In the genomic region with DNA sequence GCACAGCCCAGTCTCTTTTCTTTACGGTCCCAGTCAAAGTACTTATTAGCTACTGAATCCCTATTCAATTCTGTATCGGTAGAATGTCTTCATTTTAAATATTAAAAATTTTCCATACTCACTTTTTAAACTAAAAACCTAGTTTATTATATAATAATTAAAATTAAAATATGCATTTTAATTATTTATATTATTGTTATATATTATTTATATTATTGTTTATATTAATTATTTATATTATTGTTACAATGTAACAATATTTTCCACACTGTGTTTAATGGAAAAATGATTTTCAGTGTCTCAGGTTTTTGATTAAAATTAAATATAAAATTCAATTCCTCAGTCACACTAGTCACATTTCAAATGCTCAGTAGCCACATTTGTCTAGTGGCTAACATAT, we compare ENCODE assay signal across 15 cellular contexts. TPM values are rescaled to one million over a fixed set of nuclear protein-coding genes. Genes with fewer than 3 reads are reported as not detected.
DNase-seq lines count a peak whose midpoint lies in the region; ATAC-seq, FAIRE-seq and TF ChIP-seq lines count a peak whose summit lies in the region.
"Had no signal": no experiment of that assay in that cellular context is flagged by ENCODE, and none has a peak within 500 bp of the region (broad histone marks: within the 10 kb centered on the region; RNA-seq: fewer than 3 reads in every experiment).

No MANE protein-coding gene starts in this region.

- ATAC-seq in psoas muscle: no peak

- TF ChIP-seq CTCF in PC-9 (conservative IDR thresholded peaks at IDR 0.05): no peak
- TF ChIP-seq CTCF in psoas muscle (IDR thresholded peaks at IDR 0.05): no peak

- H3K27me3 ChIP-seq in BLaER1 (no peaks in the 10 kb centered on the region), PC-9 (ENCODE audit: insufficient read depth, low read depth) (no peaks in the 10 kb centered on the region), psoas muscle (ENCODE audit: insufficient read depth in 3 of 3, low read length in 2 of 3) (no peaks in the 10 kb centered on the region), Karpas-422 (ENCODE audit: low read length) (no peaks in the 10 kb centered on the region)
- no peaks in the 10 kb centered on the region for H3K27me3 ChIP-seq in CD8-positive, alpha-beta memory T cell (ENCODE audit: insufficient read depth, low read length, poor library complexity, severe bottlenecking)

- H3K9me3 ChIP-seq in BLaER1 (no peaks in the 10 kb centered on the region), PC-9 (ENCODE audit: insufficient read depth, low read depth) (no peaks in the 10 kb centered on the region), psoas muscle (no peaks in the 10 kb centered on the region), Karpas-422 (ENCODE audit: low read length) (no peaks in the 10 kb centered on the region)
- H3K9me3 ChIP-seq in CD8-positive, alpha-beta memory T cell (ENCODE audit: low read length): no peaks in the 10 kb centered on the region
- H3K9me3 ChIP-seq: HAP-1 had no signal

- no peaks in the 10 kb centered on the region for H3F3A ChIP-seq in PC-9 (ENCODE audit: insufficient read depth, low read depth)

- H3K4me3 ChIP-seq in BLaER1 (no peak overlapping the region), PC-9 (no peak overlapping the region), psoas muscle (no peak overlapping the region), Karpas-422 (ENCODE audit: low read length) (no peak overlapping the region)
- no peak overlapping the region for H3K4me3 ChIP-seq in CD8-positive, alpha-beta memory T cell (ENCODE audit: low read length)
- H3K4me3 ChIP-seq: GM12878, GM23248, HAP-1 had no signal

- WGBS in psoas muscle, 3 donors: 95 to 100% (median 98%) methylated on average over 2 of the region's 2 CpGs

- H3K9me2 ChIP-seq in PC-9 (ENCODE audit: insufficient read depth) (0 out of 2 replicates have a peak, but pooled peaks cover 4% of the 10 kb centered on the region), Karpas-422 (replicated peaks; ENCODE audit: insufficient read depth, low read length) (no peaks in the 10 kb centered on the region)

- H3K9me3 Mint-ChIP-seq in CD8-positive, alpha-beta memory T cell: no peaks in the 10 kb centered on the region
- H3K9me3 Mint-ChIP-seq: CD4-positive, alpha-beta T cell had no signal

- H3K4me2 ChIP-seq in BLaER1 (peak overlapping the region; percentile 50), PC-9 (no peak overlapping the region), Karpas-422 (ENCODE audit: low read depth, low read length, poor library complexity, severe bottlenecking) (no peak overlapping the region)

- H3K27ac Mint-ChIP-seq in CD8-positive, alpha-beta memory T cell: no peak overlapping the region
- H3K27ac Mint-ChIP-seq: B cell; CD4-positive, alpha-beta T cell had no signal

- no peaks in the 10 kb centered on the region for H3K36me3 Mint-ChIP-seq in CD8-positive, alpha-beta memory T cell

- no TSS peak for BruUV-seq in PC-9 (replicated peaks; lab: Mats Ljungman, UMichigan)

- CTCF ChIA-PET in PC-9 (lab: Charles Lee): no interaction called here
- CTCF ChIA-PET in CD8-positive, alpha-beta memory T cell (lab: Charles Lee): no interaction called here

- H3K9ac ChIP-seq in BLaER1: no peak overlapping the region
- H3K9ac ChIP-seq in Karpas-422 (ENCODE audit: low read length): no peak overlapping the region
- H3K9ac ChIP-seq: GM23248 had no signal

- H3K79me2 ChIP-seq in PC-9 (ENCODE audit: low read depth): no peaks in the 10 kb centered on the region
- no peaks in the 10 kb centered on the region for H3K79me2 ChIP-seq in Karpas-422 (ENCODE audit: low read length)

- DNase-seq in PC-9 (no peak), psoas muscle (no peak), Karpas-422 (no peak), COLO829 (ENCODE audit: low spot score) (no peak)
- DNase-seq in CD8-positive, alpha-beta memory T cell: no peak
- DNase-seq: 8988T; Calu3; CD4-positive, alpha-beta T cell; GM23248 had no signal

- peaks cover 0 to 3% (median 0%) of the 10 kb centered on the region in 3 donors for H3K4me1 Mint-ChIP-seq in CD8-positive, alpha-beta memory T cell

- FAIRE-seq in endometrium (lab: Jason Lieb, UNC): peak; percentile 57

- no peaks in the 10 kb centered on the region for H3K36me3 ChIP-seq in BLaER1
- H3K36me3 ChIP-seq in PC-9 (ENCODE audit: low read depth): no peaks in the 10 kb centered on the region
- no peaks in the 10 kb centered on the region for H3K36me3 ChIP-seq in psoas muscle (ENCODE audit: insufficient read depth in 1 of 2, low read depth in 1 of 2)
- H3K36me3 ChIP-seq in CD8-positive, alpha-beta memory T cell (ENCODE audit: insufficient read depth, low read length): no peaks in the 10 kb centered on the region
- H3K36me3 ChIP-seq in Karpas-422 (ENCODE audit: insufficient read depth, low read length): no peaks in the 10 kb centered on the region
- H3K36me3 ChIP-seq: HAP-1 had no signal

- H3K4me1 ChIP-seq in BLaER1 (peaks cover 8% of the 10 kb centered on the region), PC-9 (replicated peaks; ENCODE audit: insufficient read depth) (no peaks in the 10 kb centered on the region), psoas muscle (no peaks in the 10 kb centered on the region), Karpas-422 (ENCODE audit: low read length) (no peaks in the 10 kb centered on the region)
- H3K4me1 ChIP-seq in CD8-positive, alpha-beta memory T cell (ENCODE audit: insufficient read depth, low read length): no peaks in the 10 kb centered on the region
- H3K4me1 ChIP-seq: HAP-1 had no signal

- H2AFZ ChIP-seq in PC-9 (0 out of 2 replicates have a peak overlapping the region, but pooled peaks have one; percentile 56), Karpas-422 (ENCODE audit: low read length) (no peak overlapping the region)
- H2AFZ ChIP-seq: GM23248 had no signal

- H3K27me3 Mint-ChIP-seq in CD8-positive, alpha-beta memory T cell: peaks cover 5 to 7% of the 10 kb centered on the region in 2 donors
- H3K27me3 Mint-ChIP-seq: CD4-positive, alpha-beta T cell had no signal

- intact Hi-C loops in PC-9 (cut with micrococcal nuclease; ENCODE audit: unreplicated experiment) (no loop called here), psoas muscle (cut with DNase I) (no loop called here)

- POLR2A ChIA-PET in PC-9 (lab: Charles Lee; ENCODE audit: unreplicated experiment): no interaction called here
- POLR2A ChIA-PET in CD8-positive, alpha-beta memory T cell (lab: Charles Lee): no interaction called here

- H3K27ac ChIP-seq in BLaER1 (no peak overlapping the region), PC-9 (no peak overlapping the region), psoas muscle (no peak overlapping the region), Karpas-422 (ENCODE audit: low read length) (no peak overlapping the region)
- H3K27ac ChIP-seq in CD8-positive, alpha-beta memory T cell (ENCODE audit: low read depth, low read length): no peak overlapping the region
- H3K27ac ChIP-seq: C4-2B, GM23248 had no signal

- H3K4me3 Mint-ChIP-seq in CD8-positive, alpha-beta memory T cell: no peak overlapping the region
- H3K4me3 Mint-ChIP-seq: B cell; CD4-positive, alpha-beta T cell had no signal

- H4K20me1 ChIP-seq in BLaER1 (no peaks in the 10 kb centered on the region), PC-9 (ENCODE audit: insufficient read depth) (no peaks in the 10 kb centered on the region), Karpas-422 (ENCODE audit: insufficient read depth, low read depth, low read length) (no peaks in the 10 kb centered on the region)

RNA-seq across cellular contexts. Expression of a gene that starts 18.2 kb away (rescaled TPM):
- total RNA-seq in PC-9 (2021): 22.8 and 26.7 TPM in 2 replicates
- 10 to 100 TPM; 28.5 to 55.1 (median 32.0) TPM for total RNA-seq in psoas muscle
- polyA plus RNA-seq in psoas muscle: 10 to 100 TPM; 27.7 to 46.5 (median 28.1) TPM
- 10 to 100 TPM; 46.1 to 46.9 TPM for total RNA-seq in CD8-positive, alpha-beta memory T cell
- 51.9 TPM for polyA plus RNA-seq in CD8-positive, alpha-beta memory T cell
- total RNA-seq in Karpas-422 (2014; rRNA removed; shearing (Covaris generic); ENCODE audit: low replicate concordance): 31.3 and 41.6 TPM in 2 replicates
